In the genomic region with DNA sequence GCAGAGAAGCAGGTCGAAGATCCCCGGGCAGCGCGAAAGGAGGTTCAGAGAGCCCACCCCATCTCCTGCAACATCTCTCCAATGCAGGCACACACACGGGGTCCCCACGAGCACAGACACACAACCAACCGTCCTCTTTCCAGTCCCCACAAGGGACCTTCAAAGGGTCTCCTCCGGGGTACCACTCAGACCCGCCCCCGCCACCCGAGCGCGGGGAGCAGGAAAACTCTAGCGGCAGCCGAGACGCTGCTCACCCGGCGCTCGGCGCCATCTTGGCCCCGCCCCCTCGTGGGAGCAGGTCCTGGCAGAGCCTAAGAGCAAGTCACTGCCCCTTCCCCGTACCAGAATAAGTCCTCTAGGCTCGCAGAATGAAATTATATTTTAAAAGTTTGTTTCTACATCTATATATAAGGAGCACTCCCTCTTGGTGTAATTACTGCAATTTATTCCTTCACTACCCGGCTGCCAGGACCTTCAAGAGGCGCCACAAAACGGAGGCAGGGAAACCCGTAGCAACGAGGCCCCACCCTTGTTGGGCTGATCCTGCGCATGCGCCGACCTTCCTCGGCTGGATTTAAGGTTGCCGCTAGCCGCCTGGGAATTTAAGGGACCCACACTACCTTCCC, we compare ENCODE assay signal across 1 cellular context.
TF ChIP-seq lines count a peak whose summit lies in the region.

TSS of gene CNPY4 (plus strand) at position 560 of the 626 bp plus-strand sequence. CDS start 111 bp downstream, outside the sequence.
TSS of gene TAF6 (minus strand) at position 284 of the 626 bp plus-strand sequence. CDS start 5,149 bp downstream, outside the sequence.

TF ChIP-seq in K562, 482 proteins besides CTCF, POLR2A, EP300 and RAD21 (continued from another document and continues in another):
- TF ChIP-seq, protein P1, sequence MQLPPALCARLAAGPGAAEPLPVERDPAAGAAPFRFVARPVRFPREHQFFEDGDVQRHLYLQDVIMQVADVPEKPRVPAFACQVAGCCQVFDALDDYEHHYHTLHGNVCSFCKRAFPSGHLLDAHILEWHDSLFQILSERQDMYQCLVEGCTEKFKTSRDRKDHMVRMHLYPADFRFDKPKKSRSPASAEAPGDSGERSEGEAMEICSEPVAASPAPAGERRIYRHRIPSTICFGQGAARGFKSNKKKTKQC (CRISPR knock-in tag; IDR thresholded peaks at IDR 0.05), result peak; percentile 77
- TF ChIP-seq, protein P2, sequence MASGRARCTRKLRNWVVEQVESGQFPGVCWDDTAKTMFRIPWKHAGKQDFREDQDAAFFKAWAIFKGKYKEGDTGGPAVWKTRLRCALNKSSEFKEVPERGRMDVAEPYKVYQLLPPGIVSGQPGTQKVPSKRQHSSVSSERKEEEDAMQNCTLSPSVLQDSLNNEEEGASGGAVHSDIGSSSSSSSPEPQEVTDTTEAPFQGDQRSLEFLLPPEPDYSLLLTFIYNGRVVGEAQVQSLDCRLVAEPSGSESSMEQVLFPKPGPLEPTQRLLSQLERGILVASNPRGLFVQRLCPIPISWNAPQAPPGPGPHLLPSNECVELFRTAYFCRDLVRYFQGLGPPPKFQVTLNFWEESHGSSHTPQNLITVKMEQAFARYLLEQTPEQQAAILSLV (tag; IDR thresholded peaks at IDR 0.05), result no peak
- no peak; the same call in 1 of the 2 replicates for TF ChIP-seq MGA (IDR thresholded peaks at IDR 0.05)
- TF ChIP-seq ZNF77 (CRISPR knock-in tag; IDR thresholded peaks at IDR 0.05), result no peak
- peak; percentile 97 for TF ChIP-seq SP1 (CRISPR knock-in tag; IDR thresholded peaks at IDR 0.05)
- TF ChIP-seq ZNF583 (CRISPR knock-in tag; IDR thresholded peaks at IDR 0.05), result peak; percentile 85
- no peak for TF ChIP-seq CHD4 (IDR thresholded peaks at IDR 0.05; ENCODE audit: insufficient read depth, insufficient replicate concordance, low read depth, low read length, poor library complexity, severe bottlenecking)
- peak; percentile 97 for TF ChIP-seq GTF2E2 (tag; IDR thresholded peaks at IDR 0.05)
- TF ChIP-seq, protein P3, sequence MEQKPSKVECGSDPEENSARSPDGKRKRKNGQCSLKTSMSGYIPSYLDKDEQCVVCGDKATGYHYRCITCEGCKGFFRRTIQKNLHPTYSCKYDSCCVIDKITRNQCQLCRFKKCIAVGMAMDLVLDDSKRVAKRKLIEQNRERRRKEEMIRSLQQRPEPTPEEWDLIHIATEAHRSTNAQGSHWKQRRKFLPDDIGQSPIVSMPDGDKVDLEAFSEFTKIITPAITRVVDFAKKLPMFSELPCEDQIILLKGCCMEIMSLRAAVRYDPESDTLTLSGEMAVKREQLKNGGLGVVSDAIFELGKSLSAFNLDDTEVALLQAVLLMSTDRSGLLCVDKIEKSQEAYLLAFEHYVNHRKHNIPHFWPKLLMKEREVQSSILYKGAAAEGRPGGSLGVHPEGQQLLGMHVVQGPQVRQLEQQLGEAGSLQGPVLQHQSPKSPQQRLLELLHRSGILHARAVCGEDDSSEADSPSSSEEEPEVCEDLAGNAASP (IDR thresholded peaks at IDR 0.05), result no peak
- TF ChIP-seq BCL6 (CRISPR knock-in tag; IDR thresholded peaks at IDR 0.05), result no peak
- peak; percentile 56; the same call in 1 of the 2 replicates for TF ChIP-seq ETV1 (tag; conservative IDR thresholded peaks at IDR 0.05; ENCODE audit: low read depth)
- TF ChIP-seq, protein P4, sequence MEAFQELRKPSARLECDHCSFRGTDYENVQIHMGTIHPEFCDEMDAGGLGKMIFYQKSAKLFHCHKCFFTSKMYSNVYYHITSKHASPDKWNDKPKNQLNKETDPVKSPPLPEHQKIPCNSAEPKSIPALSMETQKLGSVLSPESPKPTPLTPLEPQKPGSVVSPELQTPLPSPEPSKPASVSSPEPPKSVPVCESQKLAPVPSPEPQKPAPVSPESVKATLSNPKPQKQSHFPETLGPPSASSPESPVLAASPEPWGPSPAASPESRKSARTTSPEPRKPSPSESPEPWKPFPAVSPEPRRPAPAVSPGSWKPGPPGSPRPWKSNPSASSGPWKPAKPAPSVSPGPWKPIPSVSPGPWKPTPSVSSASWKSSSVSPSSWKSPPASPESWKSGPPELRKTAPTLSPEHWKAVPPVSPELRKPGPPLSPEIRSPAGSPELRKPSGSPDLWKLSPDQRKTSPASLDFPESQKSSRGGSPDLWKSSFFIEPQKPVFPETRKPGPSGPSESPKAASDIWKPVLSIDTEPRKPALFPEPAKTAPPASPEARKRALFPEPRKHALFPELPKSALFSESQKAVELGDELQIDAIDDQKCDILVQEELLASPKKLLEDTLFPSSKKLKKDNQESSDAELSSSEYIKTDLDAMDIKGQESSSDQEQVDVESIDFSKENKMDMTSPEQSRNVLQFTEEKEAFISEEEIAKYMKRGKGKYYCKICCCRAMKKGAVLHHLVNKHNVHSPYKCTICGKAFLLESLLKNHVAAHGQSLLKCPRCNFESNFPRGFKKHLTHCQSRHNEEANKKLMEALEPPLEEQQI (IDR thresholded peaks at IDR 0.05), result 0 out of 2 replicates have a peak, but pooled peaks have one; percentile 64
- TF ChIP-seq ZC3H4 (CRISPR knock-in tag; IDR thresholded peaks at IDR 0.05; ENCODE audit: borderline replicate concordance), result no peak
- peak; percentile 93 for TF ChIP-seq POLR2B (IDR thresholded peaks at IDR 0.05; ENCODE audit: low read depth, partially characterized antibody)
- peak; percentile 87 for TF ChIP-seq EP400 (IDR thresholded peaks at IDR 0.05)
- no peak for TF ChIP-seq ZFPM2 (CRISPR knock-in tag; IDR thresholded peaks at IDR 0.05)
- TF ChIP-seq NEUROD1 (IDR thresholded peaks at IDR 0.05; ENCODE audit: borderline replicate concordance, low read depth, low read length, partially characterized antibody), result peak; percentile 73
- no peak for TF ChIP-seq KHSRP (IDR thresholded peaks at IDR 0.05)
- TF ChIP-seq NR2F6 (CRISPR knock-in tag; IDR thresholded peaks at IDR 0.05), result peak; percentile 86; the same call in 1 of the 2 replicates
- no peak for TF ChIP-seq NR3C1 (CRISPR knock-in tag; IDR thresholded peaks at IDR 0.05)
- TF ChIP-seq, protein P5, sequence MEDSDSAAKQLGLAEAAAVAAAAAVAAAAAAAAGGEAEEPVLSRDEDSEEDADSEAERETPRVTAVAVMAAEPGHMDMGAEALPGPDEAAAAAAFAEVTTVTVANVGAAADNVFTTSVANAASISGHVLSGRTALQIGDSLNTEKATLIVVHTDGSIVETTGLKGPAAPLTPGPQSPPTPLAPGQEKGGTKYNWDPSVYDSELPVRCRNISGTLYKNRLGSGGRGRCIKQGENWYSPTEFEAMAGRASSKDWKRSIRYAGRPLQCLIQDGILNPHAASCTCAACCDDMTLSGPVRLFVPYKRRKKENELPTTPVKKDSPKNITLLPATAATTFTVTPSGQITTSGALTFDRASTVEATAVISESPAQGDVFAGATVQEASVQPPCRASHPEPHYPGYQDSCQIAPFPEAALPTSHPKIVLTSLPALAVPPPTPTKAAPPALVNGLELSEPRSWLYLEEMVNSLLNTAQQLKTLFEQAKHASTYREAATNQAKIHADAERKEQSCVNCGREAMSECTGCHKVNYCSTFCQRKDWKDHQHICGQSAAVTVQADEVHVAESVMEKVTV (CRISPR knock-in tag; IDR thresholded peaks at IDR 0.05), result peak; percentile 27; the same call in 1 of the 2 replicates
- no peak for TF ChIP-seq TFAM (CRISPR knock-in tag; conservative IDR thresholded peaks at IDR 0.05)
- no peak for TF ChIP-seq ZNF764 (CRISPR knock-in tag; IDR thresholded peaks at IDR 0.05; ENCODE audit: low read depth)
- peak; percentile 73 for TF ChIP-seq RBBP5 (IDR thresholded peaks at IDR 0.05; ENCODE audit: borderline replicate concordance, insufficient read depth, low read length, poor library complexity, severe bottlenecking)
- peak; percentile 82; the same call in 1 of the 2 replicates for TF ChIP-seq OTX1 (CRISPR knock-in tag; IDR thresholded peaks at IDR 0.05)
- TF ChIP-seq, protein P6, sequence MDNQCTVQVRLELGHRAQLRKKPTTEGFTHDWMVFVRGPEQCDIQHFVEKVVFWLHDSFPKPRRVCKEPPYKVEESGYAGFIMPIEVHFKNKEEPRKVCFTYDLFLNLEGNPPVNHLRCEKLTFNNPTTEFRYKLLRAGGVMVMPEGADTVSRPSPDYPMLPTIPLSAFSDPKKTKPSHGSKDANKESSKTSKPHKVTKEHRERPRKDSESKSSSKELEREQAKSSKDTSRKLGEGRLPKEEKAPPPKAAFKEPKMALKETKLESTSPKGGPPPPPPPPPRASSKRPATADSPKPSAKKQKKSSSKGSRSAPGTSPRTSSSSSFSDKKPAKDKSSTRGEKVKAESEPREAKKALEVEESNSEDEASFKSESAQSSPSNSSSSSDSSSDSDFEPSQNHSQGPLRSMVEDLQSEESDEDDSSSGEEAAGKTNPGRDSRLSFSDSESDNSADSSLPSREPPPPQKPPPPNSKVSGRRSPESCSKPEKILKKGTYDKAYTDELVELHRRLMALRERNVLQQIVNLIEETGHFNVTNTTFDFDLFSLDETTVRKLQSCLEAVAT (IDR thresholded peaks at IDR 0.05), result peak in 1 of 2 experiments; percentile 54; a peak in 2 of 4 replicates
- TF ChIP-seq MTF1 (CRISPR knock-in tag; IDR thresholded peaks at IDR 0.05; ENCODE audit: borderline replicate concordance), result peak; percentile 74
- peak; percentile 47 for TF ChIP-seq RBM22 (IDR thresholded peaks at IDR 0.05; ENCODE audit: low read depth, low read length, poor library complexity, severe bottlenecking)
- no peak for TF ChIP-seq ZFX (CRISPR knock-in tag; IDR thresholded peaks at IDR 0.05)
- TF ChIP-seq BRD4 (IDR thresholded peaks at IDR 0.05), result no peak
- no peak for TF ChIP-seq TRIM24 (IDR thresholded peaks at IDR 0.05)
- TF ChIP-seq ZSCAN32 (CRISPR knock-in tag; IDR thresholded peaks at IDR 0.05), result 0 out of 2 replicates have a peak, but pooled peaks have one; percentile 63
- TF ChIP-seq, protein P7, sequence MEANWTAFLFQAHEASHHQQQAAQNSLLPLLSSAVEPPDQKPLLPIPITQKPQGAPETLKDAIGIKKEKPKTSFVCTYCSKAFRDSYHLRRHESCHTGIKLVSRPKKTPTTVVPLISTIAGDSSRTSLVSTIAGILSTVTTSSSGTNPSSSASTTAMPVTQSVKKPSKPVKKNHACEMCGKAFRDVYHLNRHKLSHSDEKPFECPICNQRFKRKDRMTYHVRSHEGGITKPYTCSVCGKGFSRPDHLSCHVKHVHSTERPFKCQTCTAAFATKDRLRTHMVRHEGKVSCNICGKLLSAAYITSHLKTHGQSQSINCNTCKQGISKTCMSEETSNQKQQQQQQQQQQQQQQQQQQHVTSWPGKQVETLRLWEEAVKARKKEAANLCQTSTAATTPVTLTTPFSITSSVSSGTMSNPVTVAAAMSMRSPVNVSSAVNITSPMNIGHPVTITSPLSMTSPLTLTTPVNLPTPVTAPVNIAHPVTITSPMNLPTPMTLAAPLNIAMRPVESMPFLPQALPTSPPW (CRISPR knock-in tag; IDR thresholded peaks at IDR 0.05), result peak; percentile 95
